ENCODE assay signal across 29 cellular contexts in the genomic region with DNA sequence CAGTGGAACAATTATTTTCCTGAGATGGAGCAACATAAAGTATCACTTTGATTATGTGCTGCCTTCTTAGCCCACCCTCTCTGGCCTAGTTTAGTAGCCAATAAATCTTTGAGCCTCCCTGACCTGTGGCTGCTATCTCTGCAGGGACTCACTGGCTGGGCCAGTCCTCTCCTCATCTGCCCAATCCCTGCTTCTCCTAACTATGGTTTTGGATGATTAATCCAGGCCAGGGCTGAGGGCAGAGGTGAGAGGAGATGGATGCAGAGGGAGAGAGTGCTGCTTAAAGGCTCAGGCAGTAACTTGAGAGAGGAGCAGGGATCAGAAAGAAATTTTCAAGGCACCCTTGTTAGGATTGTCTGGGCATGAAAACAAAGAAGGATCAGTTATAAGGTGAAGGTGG.
"Had no signal": no experiment of that assay in that cellular context is flagged by ENCODE, and none has a peak within 500 bp of the region (broad histone marks: within the 10 kb centered on the region; RNA-seq: fewer than 3 reads in every experiment).

No MANE protein-coding gene starts in this region.

- ATAC-seq: activated CD8-positive, alpha-beta T cell treated with anti-CD3 and anti-CD28 coated beads for 36 hours; activated naive CD4-positive, alpha-beta T cell treated with anti-CD3 and anti-CD28 coated beads, Interleukin-2, amount 50 U/mL, for 72 hours; activated T-cell treated with anti-CD3 and anti-CD28 coated beads, Interleukin-2, amount 50 U/mL, for 4 hours; body of pancreas; K562; Panc1 had no signal

- DNase-seq: activated CD4-positive, alpha-beta T cell treated with anti-CD3 and anti-CD28 coated beads, Interleukin-2, amount 10 ng/mL, durations not matched to agents 24 days and 14 days; activated CD4-positive, alpha-beta T cell treated with anti-CD3 and anti-CD28 coated beads, Interleukin-2, amount 50 U/mL, for 4 hours; activated CD8-positive, alpha-beta T cell treated with anti-CD3 and anti-CD28 coated beads for 36 hours; activated gamma-delta T cell treated with Interleukin-2 at 50 U/mL for 16 hours; activated naive CD4-positive, alpha-beta T cell treated with anti-CD3 and anti-CD28 coated beads for 36 hours; activated T-cell treated with anti-CD3 and anti-CD28 coated beads for 4 hours; activated T-cell treated with anti-CD3 and anti-CD28 coated beads, Interleukin-2, amount 50 U/mL, for 4 hours; body of pancreas; NCI-H1092 treated with DMSO at 0.1 percent for 48 hours; NCI-H1417; NCI-H146; NCI-H187; NCI-H2029 treated with DMSO at 0.1 percent for 48 hours; NCI-H2107; NCI-H2171; NCI-H510A treated with DMSO at 0.1 percent for 48 hours; NCI-H69; NCI-H82; SHP77; SJCRH30; T1000 had no signal

- H3K4me3 ChIP-seq: adrenal gland, body of pancreas, breast epithelium, K562, SJCRH30, SK-N-MC had no signal

- FAIRE-seq: astrocyte, K562 had no signal

- H3K4me1 Mint-ChIP-seq: activated CD4-positive, alpha-beta T cell treated with anti-CD3 and anti-CD28 coated beads, Interleukin-2, amount 10 ng/mL, durations not matched to agents 24 days and 14 days had no signal

- H3K4me1 ChIP-seq: adrenal gland, breast epithelium, SJCRH30 had no signal

- H3K36me3 ChIP-seq: adrenal gland, breast epithelium, SJCRH30 had no signal

- H3K4me3 Mint-ChIP-seq: activated CD4-positive, alpha-beta T cell treated with anti-CD3 and anti-CD28 coated beads, Interleukin-2, amount 10 ng/mL, durations not matched to agents 24 days and 14 days; activated CD8-positive, alpha-beta T cell treated with anti-CD3 and anti-CD28 coated beads for 36 hours; activated naive CD4-positive, alpha-beta T cell treated with anti-CD3 and anti-CD28 coated beads for 36 hours; activated T-cell treated with anti-CD3 and anti-CD28 coated beads, Interleukin-2, amount 50 U/mL, for 4 hours; activated T-helper 1 cell treated with anti-CD3 and anti-CD28 coated beads, Interleukin-12 subunit alpha, Interleukin-12 subunit beta, Interleukin-2, Interleukin-4 antibody, amounts not matched to agents 30 ng/mL and 10 ng/mL and 1 ng/mL, durations not matched to agents 14 hours and 24 hours and 36 hours had no signal

- H3K27ac Mint-ChIP-seq: activated CD4-positive, alpha-beta T cell treated with anti-CD3 and anti-CD28 coated beads, Interleukin-2, amount 10 ng/mL, durations not matched to agents 24 days and 14 days; activated CD8-positive, alpha-beta T cell treated with anti-CD3 and anti-CD28 coated beads for 36 hours; activated naive CD4-positive, alpha-beta T cell treated with anti-CD3 and anti-CD28 coated beads for 36 hours; activated naive CD4-positive, alpha-beta T cell treated with anti-CD3 and anti-CD28 coated beads, Interleukin-2, amount 50 U/mL, for 72 hours; activated T-helper 1 cell treated with anti-CD3 and anti-CD28 coated beads, Interleukin-12 subunit alpha, Interleukin-12 subunit beta, Interleukin-2, Interleukin-4 antibody, amounts not matched to agents 30 ng/mL and 10 ng/mL and 1 ng/mL, durations not matched to agents 14 hours and 24 hours and 36 hours had no signal

- H3K27ac ChIP-seq: adrenal gland, body of pancreas, breast epithelium, SJCRH30, SK-N-MC had no signal

- H3K27me3 Mint-ChIP-seq: activated CD8-positive, alpha-beta T cell treated with anti-CD3 and anti-CD28 coated beads for 36 hours had no signal

- H3K27me3 ChIP-seq: adrenal gland, body of pancreas, breast epithelium had no signal

- H3K36me3 Mint-ChIP-seq: activated naive CD4-positive, alpha-beta T cell treated with anti-CD3 and anti-CD28 coated beads, Interleukin-2, amount 50 U/mL, for 72 hours had no signal

- H3K9me3 Mint-ChIP-seq: activated CD4-positive, alpha-beta T cell treated with anti-CD3 and anti-CD28 coated beads, Interleukin-2, amount 10 ng/mL, durations not matched to agents 24 days and 14 days; activated CD8-positive, alpha-beta T cell treated with anti-CD3 and anti-CD28 coated beads for 36 hours; activated naive CD4-positive, alpha-beta T cell treated with anti-CD3 and anti-CD28 coated beads for 36 hours; activated naive CD4-positive, alpha-beta T cell treated with anti-CD3 and anti-CD28 coated beads, Interleukin-2, amount 50 U/mL, for 72 hours; activated T-cell treated with anti-CD3 and anti-CD28 coated beads, Interleukin-2, amount 50 U/mL, for 4 hours; activated T-helper 1 cell treated with anti-CD3 and anti-CD28 coated beads, Interleukin-12 subunit alpha, Interleukin-12 subunit beta, Interleukin-2, Interleukin-4 antibody, amounts not matched to agents 30 ng/mL and 10 ng/mL and 1 ng/mL, durations not matched to agents 14 hours and 24 hours and 36 hours had no signal

- H3K9me3 ChIP-seq: adrenal gland, body of pancreas, breast epithelium, SJCRH30 had no signal
